15 cellular contexts compared by ENCODE assay signal in genomic region chr7:159006610-159007130, GRCh38.
"Had no signal": no experiment of that assay in that cellular context is flagged by ENCODE, and none has a peak within 500 bp of the region (broad histone marks: within the 10 kb centered on the region; RNA-seq: fewer than 3 reads in every experiment).

No MANE protein-coding gene starts in this region.

- H3K4me3 ChIP-seq: dorsolateral prefrontal cortex, lung, mucosa of descending colon, prostate gland had no signal

- H3K36me3 ChIP-seq: prostate gland had no signal

- H3K27ac Mint-ChIP-seq: activated CD8-positive, alpha-beta T cell treated with anti-CD3 and anti-CD28 coated beads for 36 hours; activated naive CD4-positive, alpha-beta T cell treated with anti-CD3 and anti-CD28 coated beads, Interleukin-2, amount 10 ng/mL, durations not matched to agents 7 days and 5 days; activated T-helper 1 cell treated with anti-CD3 and anti-CD28 coated beads, Interleukin-12 subunit alpha, Interleukin-12 subunit beta, Interleukin-2, Interleukin-4 antibody, amounts not matched to agents 30 ng/mL and 10 ng/mL and 1 ng/mL, durations not matched to agents 14 hours and 24 hours and 36 hours had no signal

- H3K4me1 Mint-ChIP-seq: naive thymus-derived CD8-positive, alpha-beta T cell had no signal

- H3K9me3 Mint-ChIP-seq: activated CD8-positive, alpha-beta T cell treated with anti-CD3 and anti-CD28 coated beads for 36 hours; activated naive CD4-positive, alpha-beta T cell treated with anti-CD3 and anti-CD28 coated beads, Interleukin-2, amount 10 ng/mL, durations not matched to agents 7 days and 5 days; naive thymus-derived CD8-positive, alpha-beta T cell had no signal

- DNase-seq: activated CD4-positive, alpha-beta T cell treated with anti-CD3 and anti-CD28 coated beads for 1 hour; activated CD8-positive, alpha-beta memory T cell treated with anti-CD3 and anti-CD28 coated beads, Interleukin-2, amount 50 U/mL, for 4 hours; activated CD8-positive, alpha-beta T cell treated with anti-CD3 and anti-CD28 coated beads for 36 hours; activated naive CD4-positive, alpha-beta T cell treated with anti-CD3 and anti-CD28 coated beads, Interleukin-2, amount 10 ng/mL, durations not matched to agents 7 days and 5 days; dorsolateral prefrontal cortex; left colon; mucosa of descending colon; naive thymus-derived CD8-positive, alpha-beta T cell; stimulated activated CD4-positive, alpha-beta T cell treated with anti-CD3 and anti-CD28 coated beads, Interleukin-2, amount 100 ng/mL, for 24 hours; stimulated activated naive CD4-positive, alpha-beta T cell treated with Interleukin-2 at 50 U/mL for 16 hours; T-helper 9 cell had no signal

- H3K4me3 Mint-ChIP-seq: activated CD8-positive, alpha-beta T cell treated with anti-CD3 and anti-CD28 coated beads for 36 hours; activated naive CD4-positive, alpha-beta T cell treated with anti-CD3 and anti-CD28 coated beads, Interleukin-2, amount 10 ng/mL, durations not matched to agents 7 days and 5 days; activated T-helper 1 cell treated with anti-CD3 and anti-CD28 coated beads, Interleukin-12 subunit alpha, Interleukin-12 subunit beta, Interleukin-2, Interleukin-4 antibody, amounts not matched to agents 30 ng/mL and 10 ng/mL and 1 ng/mL, durations not matched to agents 14 hours and 24 hours and 36 hours had no signal

- H3K9me3 ChIP-seq: mucosa of descending colon, prostate gland had no signal

- ATAC-seq: activated CD8-positive, alpha-beta T cell treated with anti-CD3 and anti-CD28 coated beads for 36 hours; left colon; mucosa of descending colon; naive thymus-derived CD8-positive, alpha-beta T cell; sciatic nerve had no signal

- H3K4me1 ChIP-seq: prostate gland had no signal

- H3K27me3 Mint-ChIP-seq: activated CD8-positive, alpha-beta T cell treated with anti-CD3 and anti-CD28 coated beads for 36 hours had no signal

- H3K27ac ChIP-seq: prostate gland had no signal

- H3K36me3 Mint-ChIP-seq: activated naive CD4-positive, alpha-beta T cell treated with anti-CD3 and anti-CD28 coated beads, Interleukin-2, amount 10 ng/mL, durations not matched to agents 7 days and 5 days; naive thymus-derived CD8-positive, alpha-beta T cell had no signal
